16 cellular contexts compared by ENCODE assay signal in the genomic region with DNA sequence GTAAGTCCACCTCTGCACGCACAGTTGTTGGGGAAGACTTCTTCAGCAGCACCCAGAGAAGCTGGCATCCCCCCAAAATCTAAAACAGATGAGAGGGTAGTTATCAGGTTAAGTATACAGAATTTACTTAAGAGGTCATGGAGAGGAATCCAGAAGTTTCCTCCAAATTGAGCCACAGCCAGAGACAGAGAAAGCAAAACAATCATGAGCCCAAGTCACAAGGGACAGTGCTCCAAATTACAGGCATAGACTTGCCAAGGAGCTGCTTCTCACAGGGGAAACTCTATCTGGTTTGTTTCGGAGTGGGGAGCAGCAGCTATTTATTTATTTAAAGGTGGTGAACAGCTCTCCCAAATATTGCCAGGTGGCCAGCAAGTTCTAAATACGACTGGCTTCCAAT.
A peak's percentile ranks its signal among the peaks of the same experiment; 100 is the strongest.
DNase-seq lines count a peak whose midpoint lies in the region; TF ChIP-seq lines count a peak whose summit lies in the region.
"Had no signal": no experiment of that assay in that cellular context is flagged by ENCODE, and none has a peak within 500 bp of the region (broad histone marks: within the 10 kb centered on the region; RNA-seq: fewer than 3 reads in every experiment).

No MANE protein-coding gene starts in this region.

- intact Hi-C loops in prostate gland (cut with DNase I) = no loop called here

- 21% methylated on average over 3 of the region's 3 CpGs for whole genome bisulfite sequencing in prostate gland

- DNase-seq in Ammon's horn (ENCODE audit: low spot score) (peak; percentile 33), NCI-H2171 (lab: John Stamatoyannopoulos, UW) (peak; percentile 70), fibroblast of gingiva (ENCODE audit: low read depth) (peak; percentile 63), prostate gland (ENCODE audit: low spot score) (peak; percentile 42), DMS153 treated with DMSO at 0.1 percent for 48 hours (lab: John Stamatoyannopoulos, UW; ENCODE audit: unreplicated experiment) (no peak), NCI-H146 (lab: John Stamatoyannopoulos, UW) (no peak), MM.1S (no peak)
- DNase-seq: CD4-positive, CD25-positive, alpha-beta regulatory T cell; DMS79; NCI-H1694 treated with DMSO at 0.1 percent for 48 hours; NCI-H226; NCI-H510A treated with DMSO at 0.1 percent for 48 hours; NCI-H774; OCI-M1; SIG-M5; SK-N-SH had no signal

- no peaks in the 10 kb centered on the region for H3K9me2 ChIP-seq in MM.1S (replicated peaks; ENCODE audit: insufficient read depth, low read length)
- H3K9me2 ChIP-seq: SK-N-SH had no signal

- no peak for TF ChIP-seq CTCF in prostate gland (IDR thresholded peaks at IDR 0.05)
- TF ChIP-seq CTCF in MM.1S (IDR thresholded peaks at IDR 0.05; ENCODE audit: low read length) = no peak

- H3K79me2 ChIP-seq in MM.1S (ENCODE audit: low read length) = no peaks in the 10 kb centered on the region

- H3K4me3 ChIP-seq in prostate gland (no peak overlapping the region), MM.1S (ENCODE audit: low read length) (no peak overlapping the region)

- no peak overlapping the region for H2AFZ ChIP-seq in MM.1S (ENCODE audit: low read length)

- H3K4me1 ChIP-seq in prostate gland (replicated peaks) (no peaks in the 10 kb centered on the region), MM.1S (ENCODE audit: low read length) (no peaks in the 10 kb centered on the region)

- no peaks in the 10 kb centered on the region for H3F3A ChIP-seq in MM.1S (ENCODE audit: insufficient read depth, low read length)

- no peaks in the 10 kb centered on the region for H3K36me3 ChIP-seq in prostate gland
- H3K36me3 ChIP-seq in MM.1S (replicated peaks; ENCODE audit: insufficient read depth, low read length) = no peaks in the 10 kb centered on the region

- H4K20me1 ChIP-seq in MM.1S (ENCODE audit: insufficient read depth, low read length) = no peaks in the 10 kb centered on the region

- H3K27me3 ChIP-seq in prostate gland (replicated peaks; ENCODE audit: insufficient read depth) (no peaks in the 10 kb centered on the region), MM.1S (replicated peaks; ENCODE audit: insufficient read depth, low read length) (no peaks in the 10 kb centered on the region)

- H3K9me3 ChIP-seq in prostate gland (no peaks in the 10 kb centered on the region), MM.1S (replicated peaks; ENCODE audit: insufficient read depth, low read length) (no peaks in the 10 kb centered on the region)
- H3K9me3 ChIP-seq: SK-N-SH had no signal

- no peak overlapping the region for H3K9ac ChIP-seq in MM.1S (ENCODE audit: low read length)
- H3K9ac ChIP-seq: SK-N-SH had no signal

- H3K4me2 ChIP-seq in MM.1S (ENCODE audit: low read depth, low read length) = no peak overlapping the region
- H3K4me2 ChIP-seq: SK-N-SH had no signal

- H3K27ac ChIP-seq in prostate gland (no peak overlapping the region), MM.1S (ENCODE audit: low read length) (no peak overlapping the region)

- no peak for TF ChIP-seq POLR2A in prostate gland (IDR thresholded peaks at IDR 0.05)

Comparison
In these comparisons a context has a peak if more than half of its experiments do, and no peak if none do; other contexts are left out.
1. DNase-seq: peak in Ammon's horn (single experiment), NCI-H2171 (single experiment), fibroblast of gingiva (single experiment) and prostate gland (single experiment); none in DMS153 treated with DMSO at 0.1 percent for 48 hours (single experiment), NCI-H146 (single experiment) and MM.1S (single experiment).